ENCODE assay signal across 26 cellular contexts in genomic region chr2:8506771-8507170, GRCh38.
"Had no signal": no experiment of that assay in that cellular context is flagged by ENCODE, and none has a peak within 500 bp of the region (broad histone marks: within the 10 kb centered on the region; RNA-seq: fewer than 3 reads in every experiment).

No MANE protein-coding gene starts in this region.

- H3K27me3 Mint-ChIP-seq: naive thymus-derived CD8-positive, alpha-beta T cell had no signal

- H3K36me3 ChIP-seq: esophagus squamous epithelium, lower lobe of right lung, sigmoid colon, thoracic aorta, tibial nerve, upper lobe of left lung, vagina had no signal

- H3K27ac ChIP-seq: lower lobe of right lung, psoas muscle, sigmoid colon, thoracic aorta, tibial nerve, upper lobe of left lung, vagina had no signal

- FAIRE-seq: colon, endothelial cell of umbilical vein, frontal cortex had no signal

- H3K4me3 Mint-ChIP-seq: endodermal cell; immature natural killer cell; naive thymus-derived CD8-positive, alpha-beta T cell; nephron progenitor cell; stimulated activated memory B cell treated with anti-CD40 and anti-IgM and Interleukin-4, amounts not matched to agents 10 μg/mL and 1 μg/mL and 100 μg/mL, for 72 hours; stimulated activated naive CD8-positive, alpha-beta T cell treated with anti-CD3 and anti-CD28 coated beads, Interleukin-15, Interleukin-2, amounts not matched to agents 100 ng/mL and 50 ng/mL, for 24 hours had no signal

- ATAC-seq: left colon; left ventricle myocardium superior; lower lobe of right lung; naive thymus-derived CD8-positive, alpha-beta T cell; psoas muscle; right cardiac atrium; stimulated activated memory B cell treated with anti-CD40 and anti-IgM and Interleukin-4, amounts not matched to agents 10 μg/mL and 1 μg/mL and 100 μg/mL, for 72 hours had no signal

- H3K4me3 ChIP-seq: esophagus squamous epithelium, lower lobe of right lung, psoas muscle, sigmoid colon, thoracic aorta, tibial nerve, upper lobe of left lung, vagina had no signal

- DNase-seq: effector CD8-positive, alpha-beta T cell; endodermal cell; esophagus squamous epithelium; hypothalamus; immature natural killer cell; islet precursor cell; kidney glomerular epithelial cell; left ventricle myocardium superior; lower lobe of right lung; nephron progenitor cell; nucleus accumbens; psoas muscle; stimulated activated CD4-positive, alpha-beta T cell treated with anti-CD3 and anti-CD28 coated beads, Interleukin-4, amount 100 ng/mL, for 4 hours; upper lobe of left lung had no signal

- H3K4me1 Mint-ChIP-seq: stimulated activated memory B cell treated with anti-CD40 and anti-IgM and Interleukin-4, amounts not matched to agents 10 μg/mL and 1 μg/mL and 100 μg/mL, for 72 hours had no signal

- H3K27ac Mint-ChIP-seq: endodermal cell; naive thymus-derived CD8-positive, alpha-beta T cell; nephron progenitor cell; stimulated activated memory B cell treated with anti-CD40 and anti-IgM and Interleukin-4, amounts not matched to agents 10 μg/mL and 1 μg/mL and 100 μg/mL, for 72 hours; stimulated activated naive CD8-positive, alpha-beta T cell treated with anti-CD3 and anti-CD28 coated beads, Interleukin-15, Interleukin-2, amounts not matched to agents 100 ng/mL and 50 ng/mL, for 24 hours had no signal

- H3K27me3 ChIP-seq: esophagus squamous epithelium, sigmoid colon, tibial nerve, upper lobe of left lung, vagina had no signal
